Comparison of ENCODE assay signal across 1 cellular context in the genomic region with DNA sequence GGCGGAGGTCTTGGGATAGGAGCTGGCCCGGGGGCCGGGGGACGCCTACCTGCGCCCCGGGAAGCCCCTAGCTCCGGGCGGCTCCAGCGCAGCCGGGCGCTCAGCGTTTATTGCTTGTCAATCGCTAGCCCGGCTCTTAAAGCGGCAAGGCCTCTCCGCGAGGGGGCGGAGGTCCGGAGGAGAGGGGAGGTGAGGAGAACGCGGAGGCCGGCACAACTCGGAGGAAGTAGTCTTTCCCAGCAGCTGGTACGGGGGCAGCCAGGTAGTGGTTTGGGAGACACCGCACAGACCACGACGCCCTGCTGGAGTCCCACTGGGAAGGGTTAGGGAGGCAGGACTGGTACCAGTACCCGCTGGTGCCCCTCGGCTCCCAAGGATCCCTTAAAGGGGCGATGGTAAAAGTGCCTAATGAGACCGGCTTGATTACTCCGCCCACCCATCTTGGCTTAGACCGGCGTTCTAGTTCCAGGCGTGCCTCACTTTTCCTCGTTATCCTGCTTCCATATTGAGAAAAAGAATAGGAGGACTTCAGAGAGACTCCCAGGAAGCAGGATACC.
TF ChIP-seq lines count a peak whose summit lies in the region.

A gene with protein sequence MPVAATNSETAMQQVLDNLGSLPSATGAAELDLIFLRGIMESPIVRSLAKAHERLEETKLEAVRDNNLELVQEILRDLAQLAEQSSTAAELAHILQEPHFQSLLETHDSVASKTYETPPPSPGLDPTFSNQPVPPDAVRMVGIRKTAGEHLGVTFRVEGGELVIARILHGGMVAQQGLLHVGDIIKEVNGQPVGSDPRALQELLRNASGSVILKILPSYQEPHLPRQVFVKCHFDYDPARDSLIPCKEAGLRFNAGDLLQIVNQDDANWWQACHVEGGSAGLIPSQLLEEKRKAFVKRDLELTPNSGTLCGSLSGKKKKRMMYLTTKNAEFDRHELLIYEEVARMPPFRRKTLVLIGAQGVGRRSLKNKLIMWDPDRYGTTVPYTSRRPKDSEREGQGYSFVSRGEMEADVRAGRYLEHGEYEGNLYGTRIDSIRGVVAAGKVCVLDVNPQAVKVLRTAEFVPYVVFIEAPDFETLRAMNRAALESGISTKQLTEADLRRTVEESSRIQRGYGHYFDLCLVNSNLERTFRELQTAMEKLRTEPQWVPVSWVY (minus strand): TSS at position 112 of the 557 bp plus-strand sequence. CDS start 3,076 bp downstream, outside the sequence.

TF ChIP-seq in K562, 482 proteins besides CTCF, POLR2A, EP300 and RAD21 (continued from another document):
- no peak for TF ChIP-seq ZNF224 (CRISPR knock-in tag; IDR thresholded peaks at IDR 0.05)
- no peak for TF ChIP-seq ZNF384 (IDR thresholded peaks at IDR 0.05; ENCODE audit: low read depth, low read length)
TF ChIP-seq in K562: peak in this region for 13.
